8 cellular contexts compared by ENCODE assay signal in the genomic region with DNA sequence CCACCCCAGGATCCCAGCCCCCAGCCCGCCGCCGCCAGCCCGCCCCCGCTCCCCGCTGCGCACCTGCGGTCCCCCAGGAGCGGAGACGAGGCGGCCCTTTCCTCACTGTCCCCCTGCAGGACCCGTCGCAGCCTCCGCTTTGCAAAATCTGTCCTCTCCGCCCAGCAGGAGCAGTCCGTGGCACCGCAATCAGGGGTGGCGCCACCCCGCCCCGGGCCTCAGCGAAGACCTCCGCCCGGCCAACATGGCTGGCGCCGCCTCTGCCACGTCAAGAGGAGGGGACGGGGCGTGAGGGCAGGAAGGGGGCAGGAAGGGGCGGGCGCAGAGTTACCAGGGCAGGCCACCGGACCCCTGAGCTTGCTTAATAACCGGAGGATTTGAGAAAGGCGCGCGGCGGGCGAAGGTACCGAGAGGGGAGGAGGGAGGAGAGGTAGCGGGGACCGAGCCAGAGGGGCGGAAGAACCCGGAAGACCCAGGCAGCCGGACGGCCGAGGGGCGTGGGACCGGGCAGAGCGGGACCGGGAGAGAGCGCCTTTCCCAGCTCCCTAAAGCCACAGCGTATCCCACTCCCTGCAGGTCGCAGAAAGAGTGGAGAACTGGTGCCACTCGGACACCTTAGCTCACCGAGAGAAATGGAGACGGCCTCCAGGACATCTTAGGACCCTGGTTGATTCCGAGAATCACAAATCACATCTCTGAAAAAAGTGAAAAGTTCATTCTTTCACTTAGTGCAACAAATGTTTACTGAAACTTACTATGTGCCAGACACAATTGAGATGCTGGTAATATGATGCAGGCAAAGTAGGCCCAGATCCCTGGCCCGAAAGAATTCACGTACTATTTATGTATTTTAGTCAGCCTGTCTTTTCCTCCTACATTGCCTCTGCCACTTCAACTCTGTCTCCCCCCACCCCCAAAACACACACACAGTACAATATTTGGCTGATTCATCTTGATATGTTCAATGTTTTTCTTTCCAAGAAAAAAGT. TPM values are rescaled to one million over a fixed set of nuclear protein-coding genes. Genes with fewer than 3 reads are reported as not detected.
DNase-seq lines count a peak whose midpoint lies in the region; ATAC-seq and TF ChIP-seq lines count a peak whose summit lies in the region.

A gene (minus strand): TSS at position 267 of the 989 bp plus-strand sequence. CDS start 7,117 bp downstream, outside the sequence.

- H3K27ac Mint-ChIP-seq in activated naive CD8-positive, alpha-beta T cell treated with anti-CD3 and anti-CD28 coated beads, Interleukin-2, amount 50 U/mL, for 24 hours: peak within 1 kb of the TSS; percentile 94
- peak within 1 kb of the TSS; percentile 93 for H3K27ac Mint-ChIP-seq in type B pancreatic cell

- H3K27me3 Mint-ChIP-seq in activated naive CD8-positive, alpha-beta T cell treated with anti-CD3 and anti-CD28 coated beads, Interleukin-2, amount 50 U/mL, for 24 hours: no peaks in the 10 kb centered on the region
- no peaks in the 10 kb centered on the region for H3K27me3 Mint-ChIP-seq in type B pancreatic cell

- intact Hi-C loops in cardiac septum (cut with DNase I) (loop anchor here (5.0 to 10.0 kb wide), 3 partner anchors 69 to 329 kb away; a partner anchor contains a TSS), posterior cingulate gyrus (cut with DNase I) (loop anchor here (5.0 kb wide), 1 partner anchor 329 kb away; a partner anchor contains a TSS)

- H3K4me3 Mint-ChIP-seq in activated naive CD8-positive, alpha-beta T cell treated with anti-CD3 and anti-CD28 coated beads, Interleukin-2, amount 50 U/mL, for 24 hours: peak within 1 kb of the TSS; percentile 93
- peak within 1 kb of the TSS; percentile 96 for H3K4me3 Mint-ChIP-seq in type B pancreatic cell

- no peaks in the 10 kb centered on the region for H3K9me3 Mint-ChIP-seq in activated naive CD8-positive, alpha-beta T cell treated with anti-CD3 and anti-CD28 coated beads, Interleukin-2, amount 50 U/mL, for 24 hours
- H3K9me3 Mint-ChIP-seq in type B pancreatic cell: no peaks in the 10 kb centered on the region

- peak; percentile 93 for ATAC-seq in HG02763 (IDR thresholded peaks at IDR 0.05; ENCODE audit: unreplicated experiment)
- ATAC-seq in activated naive CD8-positive, alpha-beta T cell treated with anti-CD3 and anti-CD28 coated beads, Interleukin-2, amount 50 U/mL, for 24 hours: peak; percentile 97

- H3K36me3 Mint-ChIP-seq in activated naive CD8-positive, alpha-beta T cell treated with anti-CD3 and anti-CD28 coated beads, Interleukin-2, amount 50 U/mL, for 24 hours (ENCODE audit: low read depth): peaks cover 3% of the 10 kb centered on the region
- peaks cover 5% of the 10 kb centered on the region for H3K36me3 Mint-ChIP-seq in type B pancreatic cell

- peaks cover 43% of the 10 kb centered on the region for H3K4me1 Mint-ChIP-seq in activated naive CD8-positive, alpha-beta T cell treated with anti-CD3 and anti-CD28 coated beads, Interleukin-2, amount 50 U/mL, for 24 hours
- peaks cover 20% of the 10 kb centered on the region for H3K4me1 Mint-ChIP-seq in type B pancreatic cell (ENCODE audit: unreplicated experiment)

- H3K4me3 ChIP-seq in GM12875 (ENCODE audit: low read depth, low read length): peak within 1 kb of the TSS; percentile 61

- DNase-seq in NCI-H1417 (lab: John Stamatoyannopoulos, UW) (peak; percentile 78 to 93 (median 88)), SW480 (ENCODE audit: low spot score) (peak; percentile 85), cardiac septum (ENCODE audit: low spot score) (peak; percentile 96), posterior cingulate gyrus (peak; percentile 69 to 96 (median 80)), type B pancreatic cell (ENCODE audit: extremely low spot score, unreplicated experiment) (peak; percentile 88)
- DNase-seq in activated naive CD8-positive, alpha-beta T cell treated with anti-CD3 and anti-CD28 coated beads, Interleukin-2, amount 50 U/mL, for 24 hours: peak; percentile 86

- TF ChIP-seq CTCF in GM12875 (IDR thresholded peaks at IDR 0.05; ENCODE audit: borderline replicate concordance, insufficient read depth, low read depth, low read length) (no peak), type B pancreatic cell (conservative IDR thresholded peaks at IDR 0.05) (no peak)

RNA-seq across cellular contexts. Expression of the gene that starts here (rescaled TPM):
- total RNA-seq in cardiac septum: 90.9 TPM
- 64.0 and 84.8 TPM in 2 replicates for total RNA-seq in type B pancreatic cell (ENCODE audit: low replicate concordance)

Comparison
In these comparisons a context has a peak if more than half of its experiments do, and no peak if none do; other contexts are left out.
1. Peak in every context shown above with its lines: DNase-seq, ATAC-seq and H3K4me3 ChIP-seq.